Comparison of ENCODE assay signal across 18 cellular contexts in the genomic region with DNA sequence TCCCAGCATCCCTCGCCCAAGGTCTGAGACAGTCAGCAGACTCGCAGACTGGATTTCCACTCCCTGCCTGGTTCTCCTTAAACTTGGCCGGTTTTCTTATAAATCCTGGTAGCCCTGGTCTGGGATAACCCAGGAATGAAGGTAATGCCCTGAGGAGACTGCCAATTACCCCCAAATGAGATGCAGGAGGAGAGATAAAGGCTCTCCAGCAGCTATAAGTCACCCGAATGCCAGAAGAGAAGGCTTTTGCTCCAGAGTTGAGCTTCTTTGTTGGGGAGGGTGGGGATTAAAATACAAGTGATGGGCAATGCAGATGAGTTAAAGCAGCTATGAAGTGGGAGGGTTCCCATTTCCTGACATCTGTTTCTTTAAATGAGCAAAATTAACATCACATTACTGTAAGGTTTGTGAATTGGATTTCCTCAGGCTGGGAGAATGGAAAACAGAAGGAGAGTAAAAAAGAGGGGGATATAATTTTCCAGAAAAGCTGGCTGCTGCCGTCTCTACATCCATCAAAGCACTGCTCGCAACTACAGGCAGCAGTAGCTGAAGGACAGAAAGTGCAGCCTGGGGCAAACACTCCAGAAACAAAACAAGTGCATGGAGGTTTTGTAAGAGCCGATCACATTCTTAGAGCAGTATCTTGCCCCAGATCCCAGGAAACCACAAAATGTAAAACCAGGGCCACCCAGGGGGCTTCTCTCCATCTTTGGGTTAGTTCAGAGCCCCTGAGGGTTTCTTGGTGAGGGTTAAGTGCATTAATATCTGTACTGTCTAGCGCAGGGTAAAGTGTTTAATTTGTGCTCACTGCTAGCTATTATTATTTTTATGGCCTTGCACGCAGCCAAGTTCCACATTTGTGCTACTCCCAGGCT.
"Had no signal": no experiment of that assay in that cellular context is flagged by ENCODE, and none has a peak within 500 bp of the region (broad histone marks: within the 10 kb centered on the region; RNA-seq: fewer than 3 reads in every experiment).

No MANE protein-coding gene starts in this region.

- H3K9me3 ChIP-seq: adrenal gland, colonic mucosa, esophagus squamous epithelium, right lobe of liver, stomach had no signal

- DNase-seq: activated B cell treated with CpG ODN at 0.5 μM for 24 hours; activated CD4-positive, alpha-beta T cell treated with anti-CD3 and anti-CD28 coated beads for 48 hours; activated CD8-positive, alpha-beta memory T cell treated with anti-CD3 and anti-CD28 coated beads, Interleukin-2, amount 50 U/mL, for 4 hours; activated CD8-positive, alpha-beta T cell treated with anti-CD3 and anti-CD28 coated beads, Interleukin-2, amount 10 ng/mL, durations not matched to agents 7 days and 5 days; activated effector memory CD4-positive, alpha-beta T cell treated with anti-CD3 and anti-CD28 coated beads, Interleukin-2, amount 50 U/mL, for 16 hours; activated T-cell treated with anti-CD3 and anti-CD28 coated beads, Interleukin-2, amount 50 U/mL, for 48 hours; adrenal gland; caudate nucleus; colonic mucosa; esophagus squamous epithelium; foreskin fibroblast; kidney glomerular epithelial cell; left ventricle myocardium superior; mesenchymal stem cell; natural killer cell; right lobe of liver; stomach; T-helper 17 cell had no signal

- H3K4me3 ChIP-seq: adrenal gland, colonic mucosa, esophagus squamous epithelium, right lobe of liver, stomach had no signal

- H3K27ac ChIP-seq: adrenal gland, colonic mucosa, esophagus squamous epithelium, right lobe of liver, stomach had no signal

- H3K27me3 ChIP-seq: adrenal gland, colonic mucosa, right lobe of liver, stomach had no signal

- H3K36me3 ChIP-seq: colonic mucosa, right lobe of liver had no signal

- ATAC-seq: activated CD8-positive, alpha-beta T cell treated with anti-CD3 and anti-CD28 coated beads, Interleukin-2, amount 10 ng/mL, durations not matched to agents 7 days and 5 days; left ventricle myocardium superior; natural killer cell; right lobe of liver; T-helper 17 cell had no signal

- H3K4me1 ChIP-seq: adrenal gland, colonic mucosa, esophagus squamous epithelium, right lobe of liver, stomach had no signal
